8 cellular contexts compared by ENCODE assay signal in genomic region chr2:43995733-43996533, GRCh38. TPM values are rescaled to one million over a fixed set of nuclear protein-coding genes. Genes with fewer than 3 reads are reported as not detected.
A peak's percentile ranks its signal among the peaks of the same experiment; 100 is the strongest.
DNase-seq lines count a peak whose midpoint lies in the region; ATAC-seq lines count a peak whose summit lies in the region.

Gene LRPPRC (minus strand): TSS chr2:43995989. CDS start chr2:43995947, 42 bp downstream.

- peaks cover 34% of the 10 kb centered on the region for H3K4me1 Mint-ChIP-seq in dendritic cell treated with granulocyte-macrophage colony-stimulating factor and Interleukin-4, amounts not matched to agents 40 ng/mL and 50 ng/mL, for 4 days (ENCODE audit: low read depth)

- intact Hi-C loops in dendritic cell treated with granulocyte-macrophage colony-stimulating factor and Interleukin-4, amounts not matched to agents 40 ng/mL and 50 ng/mL, for 4 days (cut with micrococcal nuclease): loop anchor here (5.0 to 10.0 kb wide), 2 partner anchors 179 to 224 kb away; partner anchors contain the start of gene DYNC2LI1

- ATAC-seq in GM19372 (IDR thresholded peaks at IDR 0.05; ENCODE audit: low read depth, unreplicated experiment) (peak; percentile 90), HG03558 (IDR thresholded peaks at IDR 0.05; ENCODE audit: extremely low read depth, unreplicated experiment) (peak; percentile 87), left lobe of liver (peak; percentile 97)

- peak within 1 kb of the TSS; percentile 91 for H3K4me3 Mint-ChIP-seq in dendritic cell treated with granulocyte-macrophage colony-stimulating factor and Interleukin-4, amounts not matched to agents 40 ng/mL and 50 ng/mL, for 4 days

- peaks cover 1% of the 10 kb centered on the region for H3K27me3 Mint-ChIP-seq in dendritic cell treated with granulocyte-macrophage colony-stimulating factor and Interleukin-4, amounts not matched to agents 40 ng/mL and 50 ng/mL, for 4 days

- DNase-seq in C1 segment of cervical spinal cord (lab: John Stamatoyannopoulos, UW) (peak; percentile 60 to 94 (median 89)), NCI-H774 (lab: John Stamatoyannopoulos, UW) (peak; percentile 93), left lobe of liver (ENCODE audit: low spot score) (peak; percentile 94)
- peak; percentile 88 for DNase-seq in activated CD4-positive, alpha-beta T cell treated with anti-CD3 and anti-CD28 coated beads, Interleukin-2, amount 50 U/mL, for 4 hours
- peak; percentile 87 for DNase-seq in stimulated activated CD4-positive, alpha-beta T cell treated with anti-CD3 and anti-CD28 coated beads, Interleukin-2, amount 100 ng/mL, for 4 hours (ENCODE audit: low read depth)

- H3K27ac Mint-ChIP-seq in dendritic cell treated with granulocyte-macrophage colony-stimulating factor and Interleukin-4, amounts not matched to agents 40 ng/mL and 50 ng/mL, for 4 days: peak within 1 kb of the TSS; percentile 98

- H3K36me3 Mint-ChIP-seq in dendritic cell treated with granulocyte-macrophage colony-stimulating factor and Interleukin-4, amounts not matched to agents 40 ng/mL and 50 ng/mL, for 4 days (ENCODE audit: low read depth): peaks cover 32% of the 10 kb centered on the region

- no peaks in the 10 kb centered on the region for H3K9me3 Mint-ChIP-seq in dendritic cell treated with granulocyte-macrophage colony-stimulating factor and Interleukin-4, amounts not matched to agents 40 ng/mL and 50 ng/mL, for 4 days

RNA-seq across cellular contexts. Expression of gene LRPPRC, which starts in this region (rescaled TPM):
- total RNA-seq in left lobe of liver: 38.4 TPM

Comparison
In these comparisons a context has a peak if more than half of its experiments do, and no peak if none do; other contexts are left out.
1. Peak in every context shown above with its lines: DNase-seq and ATAC-seq.